ENCODE assay signal across 17 cellular contexts in genomic region chr4:108270466-108271450, GRCh38.
A peak's percentile ranks its signal among the peaks of the same experiment; 100 is the strongest.
DNase-seq lines count a peak whose midpoint lies in the region; ATAC-seq and TF ChIP-seq lines count a peak whose summit lies in the region.
"Had no signal": no experiment of that assay in that cellular context is flagged by ENCODE, and none has a peak within 500 bp of the region (broad histone marks: within the 10 kb centered on the region; RNA-seq: fewer than 3 reads in every experiment).

No MANE protein-coding gene starts in this region.

- ATAC-seq in HG02610 (IDR thresholded peaks at IDR 0.05; ENCODE audit: unreplicated experiment) (no peak), GM21737 (IDR thresholded peaks at IDR 0.05; ENCODE audit: unreplicated experiment) (no peak), GM19467 (IDR thresholded peaks at IDR 0.05; ENCODE audit: unreplicated experiment) (no peak)
- ATAC-seq: natural killer cell treated with Interleukin-12 subunit alpha and Interleukin-12 subunit beta and Interleukin-15 and Interleukin-18, amount 100 ng/mL, for 72 hours; right cardiac atrium; WTC11 had no signal

- no peak for TF ChIP-seq CTCF in choroid plexus epithelial cell (conservative IDR thresholded peaks at IDR 0.05; ENCODE audit: low read depth, low read length)

- DNase-seq in GM04504 (ENCODE audit: low read depth) (peak; percentile 19), NCI-H226 (peak; percentile 9), choroid plexus epithelial cell (ENCODE audit: low read depth) (peak; percentile 89), mucosa of gallbladder (ENCODE audit: low spot score) (peak; percentile 12)
- DNase-seq in activated CD4-positive, alpha-beta T cell treated with anti-CD3 and anti-CD28 coated beads for 48 hours: no peak
- DNase-seq: activated T-cell treated with anti-CD3 and anti-CD28 coated beads, Interleukin-2, amount 50 U/mL, for 1 hour; CD8-positive, alpha-beta memory T cell; esophagus squamous epithelium; NCI-H187 treated with DMSO at 0.1 percent for 48 hours; right cardiac atrium; SK-N-SH had no signal

- no peak overlapping the region for H3K4me3 ChIP-seq in choroid plexus epithelial cell (ENCODE audit: low read depth, low read length)
- H3K4me3 ChIP-seq: esophagus squamous epithelium, suprapubic skin had no signal
